In the genomic region with DNA sequence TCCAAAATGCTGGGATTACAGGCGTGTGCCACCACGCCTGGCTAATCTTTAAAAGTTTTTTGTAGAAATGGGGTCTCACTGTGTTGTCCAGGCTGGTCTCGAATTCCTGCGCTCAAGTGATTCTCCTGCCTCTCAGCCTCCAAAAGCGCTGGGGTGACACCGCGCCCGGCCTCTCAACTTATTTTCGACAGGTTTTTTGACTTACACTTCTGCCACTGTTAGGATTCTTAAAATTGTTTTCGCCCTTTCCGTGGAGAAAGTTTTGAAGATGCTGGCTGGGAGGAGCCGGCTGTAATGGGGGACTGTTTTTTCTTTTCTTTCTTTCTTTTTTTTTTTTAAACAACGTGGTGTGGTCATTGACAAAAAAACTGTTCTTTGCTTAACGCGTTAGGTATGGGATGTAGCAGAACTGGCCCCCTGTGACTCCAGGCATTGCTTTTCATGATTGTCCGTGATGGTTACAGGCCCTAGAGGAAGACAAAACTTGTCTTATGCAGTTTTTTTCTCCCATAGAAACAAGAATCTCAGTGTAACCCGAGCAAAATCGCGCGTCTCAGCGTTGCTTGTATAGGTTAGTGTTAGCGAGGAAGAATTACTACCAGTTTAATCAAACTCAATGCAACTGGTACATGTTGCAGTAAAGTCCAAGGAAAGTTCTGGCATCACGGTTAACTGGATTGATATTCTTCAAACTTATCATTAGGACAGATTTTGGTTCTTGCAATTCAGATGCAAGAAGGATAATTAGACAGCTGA, we compare ENCODE assay signal across 7 cellular contexts. TPM values are rescaled to one million over a fixed set of nuclear protein-coding genes. Genes with fewer than 3 reads are reported as not detected.
DNase-seq lines count a peak whose midpoint lies in the region; ATAC-seq and TF ChIP-seq lines count a peak whose summit lies in the region.

No MANE protein-coding gene starts in this region.

- peak overlapping the region; percentile 91 for H3K4me2 ChIP-seq in PC-3 (ENCODE audit: low read length)

- TF ChIP-seq POLR2A in body of pancreas (IDR thresholded peaks at IDR 0.05): no peak
- no peak for TF ChIP-seq POLR2A in testis (IDR thresholded peaks at IDR 0.05)

- ATAC-seq in PC-3: no peak
- no peak for ATAC-seq in body of pancreas
- no peak for ATAC-seq in GM21360 (IDR thresholded peaks at IDR 0.05; ENCODE audit: unreplicated experiment)
- no peak for ATAC-seq in HG02798 (IDR thresholded peaks at IDR 0.05; ENCODE audit: poor library complexity, unreplicated experiment)

- H3K9me3 ChIP-seq in PC-3 (ENCODE audit: low read length) (no peaks in the 10 kb centered on the region), body of pancreas (no peaks in the 10 kb centered on the region), liver (ENCODE audit: control insufficient read depth in 4 of 4, low read length in 3 of 4) (no peaks in the 10 kb centered on the region), testis (no peaks in the 10 kb centered on the region)

- no peaks in the 10 kb centered on the region for H3K9me2 ChIP-seq in PC-3 (replicated peaks; ENCODE audit: low read length)

- no peaks in the 10 kb centered on the region for H3K27me3 ChIP-seq in PC-3 (ENCODE audit: low read length)
- H3K27me3 ChIP-seq in body of pancreas: no peaks in the 10 kb centered on the region
- no peaks in the 10 kb centered on the region for H3K27me3 ChIP-seq in liver (ENCODE audit: control insufficient read depth in 4 of 4, insufficient read depth in 4 of 4, low read length in 3 of 4)
- no peaks in the 10 kb centered on the region for H3K27me3 ChIP-seq in testis

- peaks cover 60% of the 10 kb centered on the region for H3K79me2 ChIP-seq in PC-3 (ENCODE audit: low read length)

- BruUV-seq in PC-3 (replicated peaks; lab: Mats Ljungman, UMichigan): TSS peak; percentile 69

- intact Hi-C loops in PC-3 (cut with micrococcal nuclease): no loop called here
- intact Hi-C loops in body of pancreas (cut with DNase I): no loop called here
- intact Hi-C loops in testis (cut with DNase I; ENCODE audit: low total_unique reads): no loop called here

- H3K36me3 ChIP-seq in PC-3 (ENCODE audit: low read depth, low read length): 0 out of 2 replicates have a peak, but pooled peaks cover 4% of the 10 kb centered on the region
- H3K36me3 ChIP-seq in body of pancreas (replicated peaks in 1 of 2; ENCODE audit: insufficient read depth in 1 of 2, low read depth in 2 of 2): no peaks in the 10 kb centered on the region
- peaks cover 0 to 2% (median 0%) of the 10 kb centered on the region in 4 donors for H3K36me3 ChIP-seq in liver (ENCODE audit: control insufficient read depth in 4 of 4, insufficient read depth in 3 of 4, low read depth in 1 of 4, low read length in 3 of 4)
- H3K36me3 ChIP-seq in testis (ENCODE audit: low read depth, missing control alignments): no peaks in the 10 kb centered on the region

- no peak for TF ChIP-seq CTCF in GM12875 (IDR thresholded peaks at IDR 0.05; ENCODE audit: borderline replicate concordance, insufficient read depth, low read depth, low read length)
- TF ChIP-seq CTCF in PC-3 (conservative IDR thresholded peaks at IDR 0.05; ENCODE audit: low read depth, low read length): no peak
- TF ChIP-seq CTCF in body of pancreas (IDR thresholded peaks at IDR 0.05): no peak
- no peak for TF ChIP-seq CTCF in liver (IDR thresholded peaks at IDR 0.05; ENCODE audit: low read depth, low read length, missing input control)
- no peak for TF ChIP-seq CTCF in testis (IDR thresholded peaks at IDR 0.05)

- H3K4me1 ChIP-seq in PC-3 (ENCODE audit: insufficient read depth, low read length) (peaks cover 8% of the 10 kb centered on the region; the same call in 1 of the 2 replicates), body of pancreas (peaks cover 49% of the 10 kb centered on the region), liver (ENCODE audit: control insufficient read depth in 4 of 4, insufficient read depth in 4 of 4, low read length in 3 of 4) (peaks cover 5 to 27% (median 20%) of the 10 kb centered on the region in 4 donors), testis (peaks cover 11% of the 10 kb centered on the region)

- H3K9ac ChIP-seq in PC-3 (ENCODE audit: low read length) (peak overlapping the region; percentile 98), liver (ENCODE audit: low read depth in 1 of 2, low read length in 2 of 2) (peak overlapping the region; percentile 90 to 91)

- H3K27ac ChIP-seq in PC-3 (ENCODE audit: low read length) (peak overlapping the region; percentile 37), body of pancreas (peak overlapping the region; percentile 6 to 94 (median 88)), liver (ENCODE audit: low read depth in 1 of 2, low read length in 2 of 2) (peak overlapping the region; percentile 78 to 85), testis (peak overlapping the region; percentile 85 to 96)

- peaks cover 39% of the 10 kb centered on the region for H4K20me1 ChIP-seq in PC-3 (ENCODE audit: low read length)

- no peaks in the 10 kb centered on the region for H3F3A ChIP-seq in PC-3 (ENCODE audit: low read length, unreplicated experiment)

- no peak overlapping the region for H2AFZ ChIP-seq in PC-3 (ENCODE audit: low read length)

- POLR2A ChIA-PET in PC-3 (lab: Charles Lee; ENCODE audit: unreplicated experiment): no interaction called here

- peak; percentile 25 for DNase-seq in PC-3
- peak in 1 of 4 donors; percentile 20 for DNase-seq in body of pancreas
- DNase-seq in testis: peak; percentile 36

- TF ChIP-seq RAD21 in liver (IDR thresholded peaks at IDR 0.05): no peak

- WGBS in body of pancreas, 2 donors: 4 to 5% methylated on average over 23 of the region's 23 CpGs
- 5% methylated on average over 23 of the region's 23 CpGs for WGBS in liver
- 1 to 2% methylated on average over 23 of the region's 23 CpGs for WGBS in testis, 2 donors

- CTCF ChIA-PET in PC-3 (lab: Charles Lee): no interaction called here

- H3K4me3 ChIP-seq in GM12875 (ENCODE audit: low read depth, low read length) (peak overlapping the region; percentile 74), PC-3 (ENCODE audit: low read length) (peak overlapping the region; percentile 80), body of pancreas (peak overlapping the region; percentile 47 to 75), liver (ENCODE audit: low read depth in 1 of 3, low read length in 3 of 3) (peak overlapping the region; percentile 79 to 94 (median 79)), testis (peak overlapping the region; percentile 87 to 88)

TF ChIP-seq in liver, 16 proteins besides CTCF, POLR2A, EP300 and RAD21 (continues in another document):
- TF ChIP-seq SP1 (IDR thresholded peaks at IDR 0.05): no peak
- no peak for TF ChIP-seq FOXA2 (IDR thresholded peaks at IDR 0.05)
- no peak for TF ChIP-seq GABPA (IDR thresholded peaks at IDR 0.05 in 1 of 2, conservative IDR thresholded peaks at IDR 0.05 in 1 of 2)
- TF ChIP-seq JUND (IDR thresholded peaks at IDR 0.05): no peak
- TF ChIP-seq, protein P1, sequence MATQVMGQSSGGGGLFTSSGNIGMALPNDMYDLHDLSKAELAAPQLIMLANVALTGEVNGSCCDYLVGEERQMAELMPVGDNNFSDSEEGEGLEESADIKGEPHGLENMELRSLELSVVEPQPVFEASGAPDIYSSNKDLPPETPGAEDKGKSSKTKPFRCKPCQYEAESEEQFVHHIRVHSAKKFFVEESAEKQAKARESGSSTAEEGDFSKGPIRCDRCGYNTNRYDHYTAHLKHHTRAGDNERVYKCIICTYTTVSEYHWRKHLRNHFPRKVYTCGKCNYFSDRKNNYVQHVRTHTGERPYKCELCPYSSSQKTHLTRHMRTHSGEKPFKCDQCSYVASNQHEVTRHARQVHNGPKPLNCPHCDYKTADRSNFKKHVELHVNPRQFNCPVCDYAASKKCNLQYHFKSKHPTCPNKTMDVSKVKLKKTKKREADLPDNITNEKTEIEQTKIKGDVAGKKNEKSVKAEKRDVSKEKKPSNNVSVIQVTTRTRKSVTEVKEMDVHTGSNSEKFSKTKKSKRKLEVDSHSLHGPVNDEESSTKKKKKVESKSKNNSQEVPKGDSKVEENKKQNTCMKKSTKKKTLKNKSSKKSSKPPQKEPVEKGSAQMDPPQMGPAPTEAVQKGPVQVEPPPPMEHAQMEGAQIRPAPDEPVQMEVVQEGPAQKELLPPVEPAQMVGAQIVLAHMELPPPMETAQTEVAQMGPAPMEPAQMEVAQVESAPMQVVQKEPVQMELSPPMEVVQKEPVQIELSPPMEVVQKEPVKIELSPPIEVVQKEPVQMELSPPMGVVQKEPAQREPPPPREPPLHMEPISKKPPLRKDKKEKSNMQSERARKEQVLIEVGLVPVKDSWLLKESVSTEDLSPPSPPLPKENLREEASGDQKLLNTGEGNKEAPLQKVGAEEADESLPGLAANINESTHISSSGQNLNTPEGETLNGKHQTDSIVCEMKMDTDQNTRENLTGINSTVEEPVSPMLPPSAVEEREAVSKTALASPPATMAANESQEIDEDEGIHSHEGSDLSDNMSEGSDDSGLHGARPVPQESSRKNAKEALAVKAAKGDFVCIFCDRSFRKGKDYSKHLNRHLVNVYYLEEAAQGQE (IDR thresholded peaks at IDR 0.05): no peak
- TF ChIP-seq RXRA (IDR thresholded peaks at IDR 0.05): no peak
- TF ChIP-seq EGR1 (IDR thresholded peaks at IDR 0.05; ENCODE audit: low read depth in 2 of 2): no peak
- TF ChIP-seq YY1 (IDR thresholded peaks at IDR 0.05): no peak
- no peak for TF ChIP-seq HNF4G (IDR thresholded peaks at IDR 0.05)
- no peak for TF ChIP-seq HNF4A (conservative IDR thresholded peaks at IDR 0.05)
- TF ChIP-seq, protein P2, sequence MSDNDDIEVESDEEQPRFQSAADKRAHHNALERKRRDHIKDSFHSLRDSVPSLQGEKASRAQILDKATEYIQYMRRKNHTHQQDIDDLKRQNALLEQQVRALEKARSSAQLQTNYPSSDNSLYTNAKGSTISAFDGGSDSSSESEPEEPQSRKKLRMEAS (IDR thresholded peaks at IDR 0.05): no peak
- TF ChIP-seq, protein P3, sequence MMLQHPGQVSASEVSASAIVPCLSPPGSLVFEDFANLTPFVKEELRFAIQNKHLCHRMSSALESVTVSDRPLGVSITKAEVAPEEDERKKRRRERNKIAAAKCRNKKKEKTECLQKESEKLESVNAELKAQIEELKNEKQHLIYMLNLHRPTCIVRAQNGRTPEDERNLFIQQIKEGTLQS (IDR thresholded peaks at IDR 0.05): no peak
- TF ChIP-seq FOXA1 (IDR thresholded peaks at IDR 0.05): no peak
- no peak for TF ChIP-seq NR2F2 (IDR thresholded peaks at IDR 0.05)
- TF ChIP-seq TAF1 (conservative IDR thresholded peaks at IDR 0.05): no peak

RNA-seq across cellular contexts. Expression of a gene that starts 1.2 kb away (rescaled TPM):
- total RNA-seq in PC-3 (2014; rRNA removed): 89.7 and 138 TPM in 2 replicates
- total RNA-seq in body of pancreas: 100 to 1,000 TPM; 103 to 106 TPM
- 10 to 100 TPM; 29.6 to 31.6 TPM for total RNA-seq in liver
- polyA plus RNA-seq in liver: 100 to 1,000 TPM in 1 of 2 donors, 10 to 100 TPM in 1; 83.9 to 119 TPM
- total RNA-seq in testis: 100 to 1,000 TPM; 142 to 143 TPM
- 194 TPM for polyA plus RNA-seq in testis (ENCODE audit: insufficient read depth, low read depth, low replicate concordance)

RNA-seq across cellular contexts. Expression of a gene that starts 26.8 kb away (rescaled TPM):
- total RNA-seq in PC-3 (2014; rRNA removed) (19.1 and 19.3 TPM in 2 replicates), body of pancreas (10 to 100 TPM; 10.6 to 14.2 TPM), liver (1 to 10 TPM; 4.4 to 5.3 TPM), testis (100 to 1,000 TPM in 1 of 2 donors, 10 to 100 TPM in 1; 59.5 to 124 TPM)
- polyA plus RNA-seq in liver (1 to 10 TPM; 2.8 to 7.8 TPM), testis (ENCODE audit: insufficient read depth, low read depth, low replicate concordance) (142 TPM)

Comparison
In these comparisons a context has a peak if more than half of its experiments do, and no peak if none do; other contexts are left out.
1. H3K27ac ChIP-seq: peak in every context shown above with its lines; median percentile 90 in testis; 88 in body of pancreas; 82 in liver; 37 in PC-3.